ENCODE assay signal across 1 cellular context in the genomic region with DNA sequence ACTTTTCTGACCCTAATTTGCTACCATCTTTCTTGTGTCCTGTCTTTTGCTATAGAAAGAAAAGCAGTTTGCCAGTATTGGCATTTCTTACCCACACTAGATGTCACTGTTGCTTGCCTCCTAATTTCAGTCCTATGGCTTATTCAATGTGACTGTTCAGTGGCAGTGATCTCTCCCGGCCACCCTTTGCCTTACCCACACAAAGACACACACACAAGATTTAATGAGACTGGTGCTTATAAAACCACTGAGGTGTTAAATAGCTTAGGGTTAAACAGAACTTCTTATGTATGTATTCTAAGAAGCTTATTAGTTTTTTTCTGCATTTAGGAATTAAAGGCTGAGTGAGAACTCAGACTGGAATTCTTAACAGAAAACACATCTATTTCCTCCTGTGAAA.
TF ChIP-seq lines count a peak whose summit lies in the region.

No MANE protein-coding gene starts in this region.

TF ChIP-seq in WTC11, 78 proteins besides CTCF, POLR2A, EP300 and RAD21 (continued from another document):
- TF ChIP-seq, protein P1, sequence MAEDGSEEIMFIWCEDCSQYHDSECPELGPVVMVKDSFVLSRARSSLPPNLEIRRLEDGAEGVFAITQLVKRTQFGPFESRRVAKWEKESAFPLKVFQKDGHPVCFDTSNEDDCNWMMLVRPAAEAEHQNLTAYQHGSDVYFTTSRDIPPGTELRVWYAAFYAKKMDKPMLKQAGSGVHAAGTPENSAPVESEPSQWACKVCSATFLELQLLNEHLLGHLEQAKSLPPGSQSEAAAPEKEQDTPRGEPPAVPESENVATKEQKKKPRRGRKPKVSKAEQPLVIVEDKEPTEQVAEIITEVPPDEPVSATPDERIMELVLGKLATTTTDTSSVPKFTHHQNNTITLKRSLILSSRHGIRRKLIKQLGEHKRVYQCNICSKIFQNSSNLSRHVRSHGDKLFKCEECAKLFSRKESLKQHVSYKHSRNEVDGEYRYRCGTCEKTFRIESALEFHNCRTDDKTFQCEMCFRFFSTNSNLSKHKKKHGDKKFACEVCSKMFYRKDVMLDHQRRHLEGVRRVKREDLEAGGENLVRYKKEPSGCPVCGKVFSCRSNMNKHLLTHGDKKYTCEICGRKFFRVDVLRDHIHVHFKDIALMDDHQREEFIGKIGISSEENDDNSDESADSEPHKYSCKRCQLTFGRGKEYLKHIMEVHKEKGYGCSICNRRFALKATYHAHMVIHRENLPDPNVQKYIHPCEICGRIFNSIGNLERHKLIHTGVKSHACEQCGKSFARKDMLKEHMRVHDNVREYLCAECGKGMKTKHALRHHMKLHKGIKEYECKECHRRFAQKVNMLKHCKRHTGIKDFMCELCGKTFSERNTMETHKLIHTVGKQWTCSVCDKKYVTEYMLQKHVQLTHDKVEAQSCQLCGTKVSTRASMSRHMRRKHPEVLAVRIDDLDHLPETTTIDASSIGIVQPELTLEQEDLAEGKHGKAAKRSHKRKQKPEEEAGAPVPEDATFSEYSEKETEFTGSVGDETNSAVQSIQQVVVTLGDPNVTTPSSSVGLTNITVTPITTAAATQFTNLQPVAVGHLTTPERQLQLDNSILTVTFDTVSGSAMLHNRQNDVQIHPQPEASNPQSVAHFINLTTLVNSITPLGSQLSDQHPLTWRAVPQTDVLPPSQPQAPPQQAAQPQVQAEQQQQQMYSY (CRISPR knock-in tag; IDR thresholded peaks at IDR 0.05): no peak
- TF ChIP-seq, protein P2, sequence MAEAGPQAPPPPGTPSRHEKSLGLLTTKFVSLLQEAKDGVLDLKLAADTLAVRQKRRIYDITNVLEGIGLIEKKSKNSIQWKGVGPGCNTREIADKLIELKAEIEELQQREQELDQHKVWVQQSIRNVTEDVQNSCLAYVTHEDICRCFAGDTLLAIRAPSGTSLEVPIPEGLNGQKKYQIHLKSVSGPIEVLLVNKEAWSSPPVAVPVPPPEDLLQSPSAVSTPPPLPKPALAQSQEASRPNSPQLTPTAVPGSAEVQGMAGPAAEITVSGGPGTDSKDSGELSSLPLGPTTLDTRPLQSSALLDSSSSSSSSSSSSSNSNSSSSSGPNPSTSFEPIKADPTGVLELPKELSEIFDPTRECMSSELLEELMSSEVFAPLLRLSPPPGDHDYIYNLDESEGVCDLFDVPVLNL (CRISPR knock-in tag; IDR thresholded peaks at IDR 0.05; ENCODE audit: borderline replicate concordance, low read depth): no peak
- TF ChIP-seq ZNF425 (CRISPR knock-in tag; conservative IDR thresholded peaks at IDR 0.05) (no peak), ELF4 (CRISPR knock-in tag; IDR thresholded peaks at IDR 0.05; ENCODE audit: low read depth) (no peak), RELA (CRISPR knock-in tag; IDR thresholded peaks at IDR 0.05; ENCODE audit: borderline replicate concordance) (no peak), ATF1 (CRISPR knock-in tag; IDR thresholded peaks at IDR 0.05) (no peak), OVOL2 (CRISPR knock-in tag; IDR thresholded peaks at IDR 0.05; ENCODE audit: borderline replicate concordance) (no peak), NR1H2 (CRISPR knock-in tag; IDR thresholded peaks at IDR 0.05) (no peak)
- TF ChIP-seq, protein P3, sequence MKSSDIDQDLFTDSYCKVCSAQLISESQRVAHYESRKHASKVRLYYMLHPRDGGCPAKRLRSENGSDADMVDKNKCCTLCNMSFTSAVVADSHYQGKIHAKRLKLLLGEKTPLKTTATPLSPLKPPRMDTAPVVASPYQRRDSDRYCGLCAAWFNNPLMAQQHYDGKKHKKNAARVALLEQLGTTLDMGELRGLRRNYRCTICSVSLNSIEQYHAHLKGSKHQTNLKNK (CRISPR knock-in tag; IDR thresholded peaks at IDR 0.05): no peak
